Comparison of ENCODE assay signal across 1 cellular context in the genomic region with DNA sequence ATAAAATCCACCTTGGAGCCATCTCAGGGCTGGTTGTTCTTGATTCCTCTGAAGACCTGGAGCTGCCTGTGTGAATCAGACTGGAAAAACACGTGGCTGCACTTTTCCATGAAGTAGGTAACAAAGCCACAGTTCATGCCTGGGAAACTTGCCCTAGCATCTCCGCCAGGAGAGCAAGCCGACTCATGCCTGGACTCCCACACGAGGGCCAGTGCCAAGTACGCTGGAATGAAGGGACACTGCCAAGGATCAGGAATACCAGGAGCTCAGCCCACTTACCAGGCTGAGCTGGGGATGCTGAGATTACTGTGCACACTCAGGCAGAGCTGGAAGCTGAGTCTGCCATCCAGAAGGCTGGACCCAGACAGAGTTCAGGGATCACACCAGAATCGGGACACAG.
TF ChIP-seq lines count a peak whose summit lies in the region.

No MANE protein-coding gene starts in this region.

TF ChIP-seq in WTC11, 78 proteins besides CTCF, POLR2A, EP300 and RAD21 (continued from another document):
- no peak for TF ChIP-seq ZBTB21 (CRISPR knock-in tag; IDR thresholded peaks at IDR 0.05; ENCODE audit: borderline replicate concordance)
- TF ChIP-seq RELA (CRISPR knock-in tag; IDR thresholded peaks at IDR 0.05; ENCODE audit: borderline replicate concordance): no peak
- TF ChIP-seq NR3C1 (CRISPR knock-in tag; conservative IDR thresholded peaks at IDR 0.05; ENCODE audit: low read depth): no peak
- TF ChIP-seq SOX15 (CRISPR knock-in tag; IDR thresholded peaks at IDR 0.05): no peak
- TF ChIP-seq IRF2 (CRISPR knock-in tag; IDR thresholded peaks at IDR 0.05; ENCODE audit: borderline replicate concordance, low read depth): no peak
